In the genomic region with DNA sequence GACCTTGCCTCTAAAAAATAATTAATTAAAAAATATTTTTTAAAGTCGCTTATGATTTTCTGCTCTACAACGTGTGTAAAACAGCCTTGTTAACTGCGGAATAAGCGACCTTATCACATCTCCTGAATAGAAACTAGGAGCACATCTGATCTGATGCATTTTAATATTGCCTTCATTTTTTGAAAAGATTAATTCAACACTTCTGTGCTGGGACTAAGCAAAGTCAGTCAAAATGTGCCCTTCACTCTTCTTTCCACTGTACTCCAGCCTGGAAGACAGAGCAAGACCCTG, we compare ENCODE assay signal across 1 cellular context.
TF ChIP-seq lines count a peak whose summit lies in the region.

No MANE protein-coding gene starts in this region.

TF ChIP-seq in HepG2, 621 proteins besides CTCF, POLR2A, EP300 and RAD21:
- TF ChIP-seq, protein P1, sequence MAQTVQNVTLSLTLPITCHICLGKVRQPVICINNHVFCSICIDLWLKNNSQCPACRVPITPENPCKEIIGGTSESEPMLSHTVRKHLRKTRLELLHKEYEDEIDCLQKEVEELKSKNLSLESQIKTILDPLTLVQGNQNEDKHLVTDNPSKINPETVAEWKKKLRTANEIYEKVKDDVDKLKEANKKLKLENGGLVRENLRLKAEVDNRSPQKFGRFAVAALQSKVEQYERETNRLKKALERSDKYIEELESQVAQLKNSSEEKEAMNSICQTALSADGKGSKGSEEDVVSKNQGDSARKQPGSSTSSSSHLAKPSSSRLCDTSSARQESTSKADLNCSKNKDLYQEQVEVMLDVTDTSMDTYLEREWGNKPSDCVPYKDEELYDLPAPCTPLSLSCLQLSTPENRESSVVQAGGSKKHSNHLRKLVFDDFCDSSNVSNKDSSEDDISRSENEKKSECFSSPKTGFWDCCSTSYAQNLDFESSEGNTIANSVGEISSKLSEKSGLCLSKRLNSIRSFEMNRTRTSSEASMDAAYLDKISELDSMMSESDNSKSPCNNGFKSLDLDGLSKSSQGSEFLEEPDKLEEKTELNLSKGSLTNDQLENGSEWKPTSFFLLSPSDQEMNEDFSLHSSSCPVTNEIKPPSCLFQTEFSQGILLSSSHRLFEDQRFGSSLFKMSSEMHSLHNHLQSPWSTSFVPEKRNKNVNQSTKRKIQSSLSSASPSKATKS (CRISPR knock-in tag; IDR thresholded peaks at IDR 0.05): 0 out of 2 replicates have a peak, but pooled peaks have one; percentile 67
- TF ChIP-seq HNF4A (CRISPR knock-in tag; IDR thresholded peaks at IDR 0.05) (no peak), ZSCAN30 (CRISPR knock-in tag; IDR thresholded peaks at IDR 0.05) (0 out of 2 replicates have a peak, but pooled peaks have one; percentile 78), NAIF1 (CRISPR knock-in tag; IDR thresholded peaks at IDR 0.05; ENCODE audit: borderline replicate concordance) (0 out of 2 replicates have a peak, but pooled peaks have one; percentile 59)
- TF ChIP-seq, protein P2, sequence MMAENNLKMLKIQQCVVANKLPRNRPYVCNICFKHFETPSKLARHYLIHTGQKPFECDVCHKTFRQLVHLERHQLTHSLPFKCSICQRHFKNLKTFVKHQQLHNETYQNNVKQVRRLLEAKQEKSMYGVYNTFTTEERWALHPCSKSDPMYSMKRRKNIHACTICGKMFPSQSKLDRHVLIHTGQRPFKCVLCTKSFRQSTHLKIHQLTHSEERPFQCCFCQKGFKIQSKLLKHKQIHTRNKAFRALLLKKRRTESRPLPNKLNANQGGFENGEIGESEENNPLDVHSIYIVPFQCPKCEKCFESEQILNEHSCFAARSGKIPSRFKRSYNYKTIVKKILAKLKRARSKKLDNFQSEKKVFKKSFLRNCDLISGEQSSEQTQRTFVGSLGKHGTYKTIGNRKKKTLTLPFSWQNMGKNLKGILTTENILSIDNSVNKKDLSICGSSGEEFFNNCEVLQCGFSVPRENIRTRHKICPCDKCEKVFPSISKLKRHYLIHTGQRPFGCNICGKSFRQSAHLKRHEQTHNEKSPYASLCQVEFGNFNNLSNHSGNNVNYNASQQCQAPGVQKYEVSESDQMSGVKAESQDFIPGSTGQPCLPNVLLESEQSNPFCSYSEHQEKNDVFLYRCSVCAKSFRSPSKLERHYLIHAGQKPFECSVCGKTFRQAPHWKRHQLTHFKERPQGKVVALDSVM (CRISPR knock-in tag; IDR thresholded peaks at IDR 0.05): peak; percentile 6; the same call in 1 of the 2 replicates
